In genomic region chr12:12216349-12217017, GRCh38 we compare ENCODE assay signal across 17 cellular contexts. TPM values are rescaled to one million over a fixed set of nuclear protein-coding genes. Genes with fewer than 3 reads are reported as not detected.
DNase-seq lines count a peak whose midpoint lies in the region; ATAC-seq and TF ChIP-seq lines count a peak whose summit lies in the region.
"Had no signal": no experiment of that assay in that cellular context is flagged by ENCODE, and none has a peak within 500 bp of the region (broad histone marks: within the 10 kb centered on the region; RNA-seq: fewer than 3 reads in every experiment).

No MANE protein-coding gene starts in this region.

- WGBS in endodermal cell (ENCODE audit: insufficient coverage in 1 of 2, insufficient read length in 1 of 2), 2 experiments = 65 to 85% methylated on average over 2 to 3 of the region's 3 CpGs

- no peak overlapping the region for H3K4me3 ChIP-seq in endodermal cell (ENCODE audit: low read length)
- H3K4me3 ChIP-seq: thyroid gland had no signal

- CTCF ChIA-PET in Calu3 (lab: Charles Lee) = no interaction called here

- H3K4me1 Mint-ChIP-seq in Calu3 (ENCODE audit: low read depth, unreplicated experiment) = peaks cover 92% of the 10 kb centered on the region
- peaks cover 69% of the 10 kb centered on the region for H3K4me1 Mint-ChIP-seq in endodermal cell
- H3K4me1 Mint-ChIP-seq in nephron = peaks cover 44% of the 10 kb centered on the region

- BruUV-seq in Calu3 (replicated peaks; lab: Mats Ljungman, UMichigan) = no TSS peak

- H3K9me3 Mint-ChIP-seq in Calu3 (ENCODE audit: low read depth, unreplicated experiment) (no peaks in the 10 kb centered on the region), endodermal cell (peaks cover 2% of the 10 kb centered on the region), nephron (peaks cover 9% of the 10 kb centered on the region)
- H3K9me3 Mint-ChIP-seq: dendritic cell treated with granulocyte-macrophage colony-stimulating factor and Interleukin-4, amounts not matched to agents 40 ng/mL and 50 ng/mL, for 4 days had no signal

- DNase-seq in Calu3 (no peak), NOMO-1 treated with DMSO at 0.1 percent for 48 hours (lab: John Stamatoyannopoulos, UW; ENCODE audit: unreplicated experiment) (peak; percentile 69), endodermal cell (no peak), 8988T (no peak), D341Med (ENCODE audit: low spot score) (no peak), amniotic stem cell (lab: John Stamatoyannopoulos, UW) (no peak)
- DNase-seq: activated CD4-positive, alpha-beta T cell treated with anti-CD3 and anti-CD28 coated beads, Interleukin-2, amount 50 U/mL, for 4 hours; amygdala; EL; NCI-H1930; NCI-H526 treated with DMSO at 0.1 percent for 48 hours; posterior cingulate gyrus; thyroid gland had no signal

- TF ChIP-seq CTCF in Calu3 (IDR thresholded peaks at IDR 0.05; ENCODE audit: unreplicated experiment) (no peak), endodermal cell (conservative IDR thresholded peaks at IDR 0.05) (no peak), nephron (IDR thresholded peaks at IDR 0.05; ENCODE audit: unreplicated experiment in 3 of 3) (no peak)

- H3K27me3 Mint-ChIP-seq in Calu3 (ENCODE audit: unreplicated experiment) (no peaks in the 10 kb centered on the region), endodermal cell (ENCODE audit: insufficient read depth) (no peaks in the 10 kb centered on the region), nephron (ENCODE audit: low read depth) (no peaks in the 10 kb centered on the region)

- H3K27me3 ChIP-seq in endodermal cell (ENCODE audit: control insufficient read depth, insufficient read depth, low read length, poor library complexity, severe bottlenecking) = no peaks in the 10 kb centered on the region
- H3K27me3 ChIP-seq: thyroid gland had no signal

- H3K36me3 Mint-ChIP-seq in Calu3 (ENCODE audit: insufficient read depth, unreplicated experiment) (no peaks in the 10 kb centered on the region), endodermal cell (ENCODE audit: low read depth) (peaks cover 11% of the 10 kb centered on the region), nephron (ENCODE audit: low read depth) (peaks cover 7% of the 10 kb centered on the region)

- peak overlapping the region; percentile 91 for H3K27ac Mint-ChIP-seq in Calu3 (ENCODE audit: unreplicated experiment)
- H3K27ac Mint-ChIP-seq in endodermal cell = peak overlapping the region; percentile 66
- H3K27ac Mint-ChIP-seq in nephron = peak overlapping the region; percentile 51 to 89 (median 65)
- H3K27ac Mint-ChIP-seq: B cell; dendritic cell treated with granulocyte-macrophage colony-stimulating factor and Interleukin-4, amounts not matched to agents 40 ng/mL and 50 ng/mL, for 4 days had no signal

- no peaks in the 10 kb centered on the region for H3K9me3 ChIP-seq in endodermal cell (ENCODE audit: control insufficient read depth, low read length)
- H3K9me3 ChIP-seq: thyroid gland had no signal

- H3K36me3 ChIP-seq in endodermal cell (ENCODE audit: control insufficient read depth, insufficient read depth, low read length) = no peaks in the 10 kb centered on the region
- H3K36me3 ChIP-seq: thyroid gland had no signal

- H3K27ac ChIP-seq in endodermal cell (ENCODE audit: low read depth, low read length) = no peak overlapping the region

- H3K4me3 Mint-ChIP-seq in Calu3 (ENCODE audit: low read depth, unreplicated experiment) (peak overlapping the region; percentile 10), endodermal cell (no peak overlapping the region), nephron (no peak overlapping the region)
- H3K4me3 Mint-ChIP-seq: B cell; dendritic cell treated with granulocyte-macrophage colony-stimulating factor and Interleukin-4, amounts not matched to agents 40 ng/mL and 50 ng/mL, for 4 days had no signal

- no peak for ATAC-seq in SK-N-SH treated with all-trans-retinoic acid at 6 μM for 48 hours

- H3K9ac ChIP-seq in endodermal cell (ENCODE audit: extremely low read depth, low read length, poor library complexity, severe bottlenecking) = peak overlapping the region; percentile 19

- H3K4me1 ChIP-seq in endodermal cell (ENCODE audit: control insufficient read depth, insufficient read depth, low read length) = peaks cover 18% of the 10 kb centered on the region

- intact Hi-C loops in Calu3 (cut with micrococcal nuclease; ENCODE audit: unreplicated experiment) = no loop called here

TF ChIP-seq in SK-N-SH treated with all-trans-retinoic acid at 6 μM for 48 hours, 23 proteins besides CTCF, POLR2A, EP300 and RAD21:
- TF ChIP-seq ZNF8 (CRISPR knock-in tag; IDR thresholded peaks at IDR 0.05) (no peak), RARB (CRISPR knock-in tag; IDR thresholded peaks at IDR 0.05) (no peak), ZC3H10 (CRISPR knock-in tag; IDR thresholded peaks at IDR 0.05) (no peak), CREB5 (CRISPR knock-in tag; IDR thresholded peaks at IDR 0.05; ENCODE audit: low read depth) (no peak), ZNF565 (CRISPR knock-in tag; conservative IDR thresholded peaks at IDR 0.05; ENCODE audit: low read depth) (no peak), CSDC2 (CRISPR knock-in tag; IDR thresholded peaks at IDR 0.05) (no peak), CSRNP3 (CRISPR knock-in tag; IDR thresholded peaks at IDR 0.05) (no peak), SNAI2 (CRISPR knock-in tag; IDR thresholded peaks at IDR 0.05) (no peak), OSR1 (CRISPR knock-in tag; IDR thresholded peaks at IDR 0.05) (no peak), PATZ1 (CRISPR knock-in tag; IDR thresholded peaks at IDR 0.05; ENCODE audit: borderline replicate concordance) (no peak)

RNA-seq across cellular contexts. Expression of gene LRP6, which starts 50.4 kb away (rescaled TPM):
- total RNA-seq in Calu3 (2022) (64.7 and 74.8 TPM in 2 replicates), endodermal cell (100 to 1,000 TPM; 109 to 182 TPM)
- 34.5 TPM for polyA plus RNA-seq in endodermal cell (2013, experiment 1 of 2)
- polyA plus RNA-seq in endodermal cell (2013, experiment 2 of 2) = 33.8 TPM
